ENCODE assay signal across 26 cellular contexts in genomic region chr16:14560523-14560922, GRCh38.
DNase-seq lines count a peak whose midpoint lies in the region; ATAC-seq and TF ChIP-seq lines count a peak whose summit lies in the region.
"Had no signal": no experiment of that assay in that cellular context is flagged by ENCODE, and none has a peak within 500 bp of the region (broad histone marks: within the 10 kb centered on the region; RNA-seq: fewer than 3 reads in every experiment).

No MANE protein-coding gene starts in this region.

- H3K4me1 ChIP-seq in adipocyte (ENCODE audit: control insufficient read depth, insufficient read depth, low read length) (peaks cover 43% of the 10 kb centered on the region), heart right ventricle (peaks cover 0 to 25% (median 8%) of the 10 kb centered on the region in 9 donors), osteoblast (ENCODE audit: insufficient read depth, low read length) (peaks cover 30% of the 10 kb centered on the region)
- H3K4me1 ChIP-seq: breast epithelium, uterus had no signal

- no peaks in the 10 kb centered on the region for H3K27me3 ChIP-seq in adipocyte (replicated peaks; ENCODE audit: control insufficient read depth, insufficient read depth, low read length)
- H3K27me3 ChIP-seq in heart right ventricle = no peaks in the 10 kb centered on the region
- no peaks in the 10 kb centered on the region for H3K27me3 ChIP-seq in osteoblast (ENCODE audit: insufficient read depth, low read length)
- H3K27me3 ChIP-seq: breast epithelium, uterus had no signal

- WGBS in heart right ventricle, 2 donors = 92% methylated on average over 7 of the region's 7 CpGs

- no peak overlapping the region for H2AFZ ChIP-seq in osteoblast (ENCODE audit: low read length)

- H3K4me3 ChIP-seq in adipocyte (ENCODE audit: low read length) = no peak overlapping the region
- H3K4me3 ChIP-seq in heart right ventricle = no peak overlapping the region
- no peak overlapping the region for H3K4me3 ChIP-seq in osteoblast (ENCODE audit: insufficient read depth, low read length)
- H3K4me3 ChIP-seq: A549, breast epithelium, K562, lung, uterus had no signal

- peak in 6 of 8 donors; percentile 14 to 60 (median 56) for ATAC-seq in heart right ventricle
- ATAC-seq: activated CD8-positive, alpha-beta T cell treated with anti-CD3 and anti-CD28 coated beads for 36 hours; HCT116; K562; stimulated activated naive CD8-positive, alpha-beta T cell treated with anti-CD3 and anti-CD28 coated beads, Interleukin-15, Interleukin-2, amounts not matched to agents 100 U/mL and 50 U/mL, for 24 hours had no signal

- TF ChIP-seq CTCF in C4-2B (conservative IDR thresholded peaks at IDR 0.05) (no peak), heart right ventricle (IDR thresholded peaks at IDR 0.05) (no peak), osteoblast (IDR thresholded peaks at IDR 0.05; ENCODE audit: extremely low read depth, low read depth, low read length) (no peak)

- intact Hi-C loops in heart right ventricle (cut with DNase I) = no loop called here

- peak; percentile 11 for DNase-seq in adipocyte (ENCODE audit: low read depth)
- DNase-seq in heart right ventricle = no peak
- no peak for DNase-seq in osteoblast (ENCODE audit: insufficient read length, low spot score, missing footprints)
- DNase-seq in activated CD8-positive, alpha-beta memory T cell treated with anti-CD3 and anti-CD28 coated beads, Interleukin-2, amount 50 U/mL, for 48 hours = no peak
- DNase-seq in DMS 273 treated with DMSO at 0.1 percent for 48 hours (lab: John Stamatoyannopoulos, UW) = no peak
- DNase-seq in activated CD4-positive, CD25-positive, alpha-beta regulatory T cell (lab: John Stamatoyannopoulos, UW) = no peak
- DNase-seq in HPDE6-E6E7 (ENCODE audit: extremely low spot score) = no peak
- DNase-seq: activated CD8-positive, alpha-beta T cell treated with anti-CD3 and anti-CD28 coated beads for 36 hours; activated naive CD4-positive, alpha-beta T cell treated with anti-CD3 and anti-CD28 coated beads, Interleukin-2, amount 50 U/mL, for 16 hours; AML-193; CD4-positive, alpha-beta T cell; DND-41; NCI-H2171 treated with DMSO at 0.1 percent for 48 hours; NCI-H510A; retina; SK-N-SH; stimulated activated CD4-positive, alpha-beta T cell treated with anti-CD3 and anti-CD28 coated beads, Interleukin-2, amount 100 ng/mL, for 24 hours; stimulated activated naive CD8-positive, alpha-beta T cell treated with anti-CD3 and anti-CD28 coated beads, Interleukin-15, Interleukin-2, amounts not matched to agents 100 U/mL and 50 U/mL, for 24 hours; uterus had no signal

- H3K27ac ChIP-seq in C4-2B (peak overlapping the region; percentile 70), heart right ventricle (peak overlapping the region in 3 of 10 donors; percentile 16 to 50 (median 34)), osteoblast (ENCODE audit: low read depth, low read length) (no peak overlapping the region)
- H3K27ac ChIP-seq: breast epithelium, uterus had no signal

- H3K9ac ChIP-seq in adipocyte (ENCODE audit: low read length) = no peak overlapping the region
- H3K9ac ChIP-seq: SK-N-SH had no signal

- peaks cover 3% of the 10 kb centered on the region for H3K79me2 ChIP-seq in osteoblast (ENCODE audit: insufficient read depth, low read length)

- peak overlapping the region; percentile 72 for H3K4me2 ChIP-seq in osteoblast (ENCODE audit: insufficient read depth, low read length)
- H3K4me2 ChIP-seq: SK-N-SH had no signal

- no peaks in the 10 kb centered on the region for H3K9me3 ChIP-seq in adipocyte (ENCODE audit: control insufficient read depth, low read length)
- no peaks in the 10 kb centered on the region for H3K9me3 ChIP-seq in heart right ventricle
- no peaks in the 10 kb centered on the region for H3K9me3 ChIP-seq in osteoblast (ENCODE audit: low read depth, low read length)
- H3K9me3 ChIP-seq: A549, breast epithelium, SK-N-SH, thoracic aorta, uterus had no signal

- H4K20me1 ChIP-seq in osteoblast (ENCODE audit: insufficient read depth, low read length) = no peaks in the 10 kb centered on the region

- H3K36me3 ChIP-seq in adipocyte (ENCODE audit: control insufficient read depth, insufficient read depth, low read length, severe bottlenecking) (peaks cover 8% of the 10 kb centered on the region), heart right ventricle (peaks cover 0 to 26% (median 0%) of the 10 kb centered on the region in 9 donors), osteoblast (ENCODE audit: insufficient read depth, low read length) (no peaks in the 10 kb centered on the region)
- H3K36me3 ChIP-seq: breast epithelium, uterus had no signal
